20 cellular contexts compared by ENCODE assay signal in genomic region chr6:12535915-12536314, GRCh38.
A peak's percentile ranks its signal among the peaks of the same experiment; 100 is the strongest.
DNase-seq lines count a peak whose midpoint lies in the region; ATAC-seq and TF ChIP-seq lines count a peak whose summit lies in the region.
"Had no signal": no experiment of that assay in that cellular context is flagged by ENCODE, and none has a peak within 500 bp of the region (broad histone marks: within the 10 kb centered on the region; RNA-seq: fewer than 3 reads in every experiment).

No MANE protein-coding gene starts in this region.

- no peak overlapping the region for H3K27ac Mint-ChIP-seq in stimulated activated naive CD8-positive, alpha-beta T cell treated with anti-CD3 and anti-CD28 coated beads, Interleukin-15, amount 100 ng/mL, for 72 hours
- H3K27ac Mint-ChIP-seq: CD14-positive monocyte; CD4-positive, alpha-beta memory T cell; CD4-positive, CD25-positive, alpha-beta regulatory T cell; CD8-positive, alpha-beta memory T cell had no signal

- H3K36me3 ChIP-seq in HEK293 (ENCODE audit: control insufficient read depth in 2 of 2, insufficient read depth in 1 of 2, low read length in 2 of 2) (no peaks in the 10 kb centered on the region), left lung (no peaks in the 10 kb centered on the region), PC-3 (ENCODE audit: low read depth, low read length) (no peaks in the 10 kb centered on the region)
- H3K36me3 ChIP-seq: BE2C, BLaER1 had no signal

- no peaks in the 10 kb centered on the region for H3K79me2 ChIP-seq in PC-3 (ENCODE audit: low read length)

- POLR2A ChIA-PET in HEK293 (lab: Yijun Ruan, JAX) (no interaction called here), PC-3 (lab: Charles Lee; ENCODE audit: unreplicated experiment) (no interaction called here)

- H3K4me1 ChIP-seq in HEK293 (ENCODE audit: control insufficient read depth, insufficient read depth, low read length) (peaks cover 5% of the 10 kb centered on the region; the same call in 1 of the 2 replicates), left lung (peaks cover 0 to 4% of the 10 kb centered on the region in 2 donors), PC-3 (ENCODE audit: insufficient read depth, low read length) (no peaks in the 10 kb centered on the region)
- H3K4me1 ChIP-seq: BE2C, BLaER1 had no signal

- H3K27me3 Mint-ChIP-seq in stimulated activated naive CD8-positive, alpha-beta T cell treated with anti-CD3 and anti-CD28 coated beads, Interleukin-15, amount 100 ng/mL, for 72 hours: peaks cover 8% of the 10 kb centered on the region
- H3K27me3 Mint-ChIP-seq: CD4-positive, CD25-positive, alpha-beta regulatory T cell; CD8-positive, alpha-beta memory T cell had no signal

- no peaks in the 10 kb centered on the region for H3K9me2 ChIP-seq in PC-3 (replicated peaks; ENCODE audit: low read length)

- H3K4me3 ChIP-seq in HEK293 (ENCODE audit: low read depth, low read length) (no peak overlapping the region), left lung (no peak overlapping the region), PC-3 (ENCODE audit: low read length) (no peak overlapping the region)
- H3K4me3 ChIP-seq: BLaER1 had no signal

- no peaks in the 10 kb centered on the region for H3K4me1 Mint-ChIP-seq in stimulated activated naive CD8-positive, alpha-beta T cell treated with anti-CD3 and anti-CD28 coated beads, Interleukin-15, amount 100 ng/mL, for 72 hours
- H3K4me1 Mint-ChIP-seq: CD14-positive monocyte; CD4-positive, alpha-beta memory T cell; CD4-positive, CD25-positive, alpha-beta regulatory T cell; CD8-positive, alpha-beta memory T cell had no signal

- H3K27me3 ChIP-seq in left lung (no peaks in the 10 kb centered on the region), PC-3 (ENCODE audit: low read length) (no peaks in the 10 kb centered on the region)
- H3K27me3 ChIP-seq: BE2C, BLaER1 had no signal

- no TSS peak for BruUV-seq in PC-3 (replicated peaks; lab: Mats Ljungman, UMichigan)

- H3K27ac ChIP-seq in HEK293 (ENCODE audit: extremely low read depth, low read depth, low read length): no peak overlapping the region
- H3K27ac ChIP-seq in left lung: no peak overlapping the region
- H3K27ac ChIP-seq in PC-3 (ENCODE audit: low read length): no peak overlapping the region
- H3K27ac ChIP-seq: BLaER1 had no signal

- CTCF ChIA-PET in HEK293 (lab: Yijun Ruan, JAX): interaction anchor here (0.6 to 1.0 kb wide), 2 partner anchors 37 to 247 kb away, joined by 3 read pairs; no protein-coding TSS in a partner anchor
- CTCF ChIA-PET in PC-3 (lab: Charles Lee): no interaction called here

- no peaks in the 10 kb centered on the region for H3F3A ChIP-seq in PC-3 (ENCODE audit: low read length, unreplicated experiment)

- DNase-seq in dermis blood vessel endothelial cell (peak; percentile 5), left lung (no peak), PC-3 (no peak), COLO829 (ENCODE audit: low spot score) (no peak)
- DNase-seq in stimulated activated naive CD8-positive, alpha-beta T cell treated with anti-CD3 and anti-CD28 coated beads, Interleukin-15, amount 100 ng/mL, for 72 hours: no peak
- DNase-seq: 8988T; ACHN; BE2C; C1 segment of cervical spinal cord; Caco-2; Calu3; CD4-positive, alpha-beta memory T cell; CD4-positive, CD25-positive, alpha-beta regulatory T cell; CD8-positive, alpha-beta memory T cell; DMS79 treated with DMSO at 0.1 percent for 48 hours; GF-D8 had no signal

- no peak for TF ChIP-seq CTCF in HEK293 (tag by site-specific recombination; IDR thresholded peaks at IDR 0.05)
- no peak for TF ChIP-seq CTCF in left lung (IDR thresholded peaks at IDR 0.05)
- no peak for TF ChIP-seq CTCF in PC-3 (conservative IDR thresholded peaks at IDR 0.05; ENCODE audit: low read depth, low read length)

- H3K9me3 Mint-ChIP-seq in stimulated activated naive CD8-positive, alpha-beta T cell treated with anti-CD3 and anti-CD28 coated beads, Interleukin-15, amount 100 ng/mL, for 72 hours: no peaks in the 10 kb centered on the region
- H3K9me3 Mint-ChIP-seq: CD14-positive monocyte; CD4-positive, alpha-beta memory T cell; CD8-positive, alpha-beta memory T cell had no signal

- no peaks in the 10 kb centered on the region for H4K20me1 ChIP-seq in PC-3 (ENCODE audit: low read length)
- H4K20me1 ChIP-seq: BLaER1 had no signal

- no peak overlapping the region for H3K4me3 Mint-ChIP-seq in stimulated activated naive CD8-positive, alpha-beta T cell treated with anti-CD3 and anti-CD28 coated beads, Interleukin-15, amount 100 ng/mL, for 72 hours
- H3K4me3 Mint-ChIP-seq: CD14-positive monocyte; CD4-positive, alpha-beta memory T cell; CD4-positive, CD25-positive, alpha-beta regulatory T cell; CD8-positive, alpha-beta memory T cell had no signal

- intact Hi-C loops in left lung (cut with DNase I): no loop called here
- intact Hi-C loops in PC-3 (cut with micrococcal nuclease): no loop called here

- H3K9me3 ChIP-seq in HEK293 (ENCODE audit: control insufficient read depth, insufficient read depth, low read depth, low read length) (no peaks in the 10 kb centered on the region), left lung (no peaks in the 10 kb centered on the region), PC-3 (ENCODE audit: low read length) (no peaks in the 10 kb centered on the region)
- H3K9me3 ChIP-seq: BE2C, BLaER1, Caco-2 had no signal

- peak; percentile 54 for ATAC-seq in left lung
- no peak for ATAC-seq in PC-3
- no peak for ATAC-seq in HG03175 (IDR thresholded peaks at IDR 0.05; ENCODE audit: unreplicated experiment)
- ATAC-seq in stimulated activated naive CD8-positive, alpha-beta T cell treated with anti-CD3 and anti-CD28 coated beads, Interleukin-15, amount 100 ng/mL, for 72 hours: no peak

- H3K9ac ChIP-seq in PC-3 (ENCODE audit: low read length): no peak overlapping the region
- H3K9ac ChIP-seq: BLaER1 had no signal

- H3K4me2 ChIP-seq in PC-3 (ENCODE audit: low read length): no peak overlapping the region
- H3K4me2 ChIP-seq: BLaER1 had no signal

- H2AFZ ChIP-seq in PC-3 (ENCODE audit: low read length): no peak overlapping the region

TF ChIP-seq in HEK293, 187 proteins besides CTCF, POLR2A, EP300 and RAD21:
- TF ChIP-seq, protein P1, sequence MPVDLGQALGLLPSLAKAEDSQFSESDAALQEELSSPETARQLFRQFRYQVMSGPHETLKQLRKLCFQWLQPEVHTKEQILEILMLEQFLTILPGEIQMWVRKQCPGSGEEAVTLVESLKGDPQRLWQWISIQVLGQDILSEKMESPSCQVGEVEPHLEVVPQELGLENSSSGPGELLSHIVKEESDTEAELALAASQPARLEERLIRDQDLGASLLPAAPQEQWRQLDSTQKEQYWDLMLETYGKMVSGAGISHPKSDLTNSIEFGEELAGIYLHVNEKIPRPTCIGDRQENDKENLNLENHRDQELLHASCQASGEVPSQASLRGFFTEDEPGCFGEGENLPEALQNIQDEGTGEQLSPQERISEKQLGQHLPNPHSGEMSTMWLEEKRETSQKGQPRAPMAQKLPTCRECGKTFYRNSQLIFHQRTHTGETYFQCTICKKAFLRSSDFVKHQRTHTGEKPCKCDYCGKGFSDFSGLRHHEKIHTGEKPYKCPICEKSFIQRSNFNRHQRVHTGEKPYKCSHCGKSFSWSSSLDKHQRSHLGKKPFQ (tag by site-specific recombination; IDR thresholded peaks at IDR 0.05): peak; percentile 66
- no peak for TF ChIP-seq ZFP3 (tag by site-specific recombination; IDR thresholded peaks at IDR 0.05; ENCODE audit: low read depth)
TF ChIP-seq in HEK293: peak in this region for 1.
